In genomic region chr3:142888484-142889262, GRCh38 we compare ENCODE assay signal across 8 cellular contexts. TPM values are rescaled to one million over a fixed set of nuclear protein-coding genes. Genes with fewer than 3 reads are reported as not detected.
DNase-seq lines count a peak whose midpoint lies in the region; ATAC-seq and TF ChIP-seq lines count a peak whose summit lies in the region.

Gene PCOLCE2, minus strand, starts transcription at chr3:142889083. Its CDS starts 187 bp downstream, at chr3:142888896.

- DNase-seq in activated CD4-positive, alpha-beta T cell treated with anti-CD3 and anti-CD28 coated beads, Interleukin-2, amount 10 ng/mL, durations not matched to agents 24 days and 14 days: peak; percentile 66
- no peak for DNase-seq in activated CD4-positive, alpha-beta T cell treated with anti-CD3 and anti-CD28 coated beads, Interleukin-2, amount 50 U/mL, for 4 hours
- DNase-seq in NCI-H1694 (lab: John Stamatoyannopoulos, UW): peak; percentile 53
- peak; percentile 41 to 55 for DNase-seq in activated T-cell treated with anti-CD3 and anti-CD28 coated beads, Interleukin-2, amount 50 U/mL, for 48 hours
- peak; percentile 20 for DNase-seq in germinal center (ENCODE audit: low spot score)
- DNase-seq in activated gamma-delta T cell (lab: John Stamatoyannopoulos, UW): no peak

- peaks cover 7% of the 10 kb centered on the region for H3K4me1 Mint-ChIP-seq in activated CD4-positive, alpha-beta T cell treated with anti-CD3 and anti-CD28 coated beads, Interleukin-2, amount 10 ng/mL, durations not matched to agents 24 days and 14 days

- H3K27ac Mint-ChIP-seq in activated CD4-positive, alpha-beta T cell treated with anti-CD3 and anti-CD28 coated beads, Interleukin-2, amount 10 ng/mL, durations not matched to agents 24 days and 14 days: no peak within 1 kb of the TSS

- no peak for ATAC-seq in HG02970 (IDR thresholded peaks at IDR 0.05; ENCODE audit: low FRiP score, unreplicated experiment)

- peak within 1 kb of the TSS; percentile 49 to 64 for H3K4me3 ChIP-seq in neutrophil (ENCODE audit: low read depth in 1 of 2, low read length in 1 of 2)

- H3K27ac ChIP-seq in neutrophil: no peak within 1 kb of the TSS

- no peaks in the 10 kb centered on the region for H3K9me3 ChIP-seq in neutrophil

- no peak for TF ChIP-seq CTCF in neutrophil (IDR thresholded peaks at IDR 0.05)

- intact Hi-C loops in activated CD4-positive, alpha-beta T cell treated with anti-CD3 and anti-CD28 coated beads, Interleukin-2, amount 10 ng/mL, durations not matched to agents 24 days and 14 days (cut with micrococcal nuclease): no loop called here

- H3K36me3 Mint-ChIP-seq in activated CD4-positive, alpha-beta T cell treated with anti-CD3 and anti-CD28 coated beads, Interleukin-2, amount 10 ng/mL, durations not matched to agents 24 days and 14 days (ENCODE audit: low read depth): no peaks in the 10 kb centered on the region

- H3K9me3 Mint-ChIP-seq in activated CD4-positive, alpha-beta T cell treated with anti-CD3 and anti-CD28 coated beads, Interleukin-2, amount 10 ng/mL, durations not matched to agents 24 days and 14 days: no peaks in the 10 kb centered on the region

- H3K4me3 Mint-ChIP-seq in activated CD4-positive, alpha-beta T cell treated with anti-CD3 and anti-CD28 coated beads, Interleukin-2, amount 10 ng/mL, durations not matched to agents 24 days and 14 days: peak within 1 kb of the TSS; percentile 71

- H3K36me3 ChIP-seq in neutrophil: no peaks in the 10 kb centered on the region

- peaks cover 35% of the 10 kb centered on the region for H3K27me3 ChIP-seq in neutrophil

- peaks cover 14 to 20% of the 10 kb centered on the region in 2 experiments for H3K4me1 ChIP-seq in neutrophil (ENCODE audit: control insufficient read depth in 1 of 2, insufficient read depth in 1 of 2, low read depth in 1 of 2, low read length in 1 of 2)

- H3K27me3 Mint-ChIP-seq in activated CD4-positive, alpha-beta T cell treated with anti-CD3 and anti-CD28 coated beads, Interleukin-2, amount 10 ng/mL, durations not matched to agents 24 days and 14 days: peaks cover 59% of the 10 kb centered on the region

RNA-seq across cellular contexts. Expression of gene PCOLCE2, which starts in this region (rescaled TPM):
- 0.28 and 0.33 TPM in 2 replicates for total RNA-seq in activated CD4-positive, alpha-beta T cell treated with anti-CD3 and anti-CD28 coated beads, Interleukin-2, amount 10 ng/mL, durations not matched to agents 24 days and 14 days

Comparison
In these comparisons a context has a peak if more than half of its experiments do, and no peak if none do; other contexts are left out.
1. Peak in DNase-seq in activated CD4-positive, alpha-beta T cell treated with anti-CD3 and anti-CD28 coated beads, Interleukin-2, amount 10 ng/mL, durations not matched to agents 24 days and 14 days; RNA of the gene not detected or under 1 TPM.
2. DNase-seq: peak in NCI-H1694 (single experiment), activated T-cell treated with anti-CD3 and anti-CD28 coated beads, Interleukin-2, amount 50 U/mL, for 48 hours (2 of 2) and germinal center (single experiment); none in activated CD4-positive, alpha-beta T cell treated with anti-CD3 and anti-CD28 coated beads, Interleukin-2, amount 50 U/mL, for 4 hours (0 of 2) and activated gamma-delta T cell (single experiment).